ENCODE assay signal across 2 cellular contexts in genomic region chr13:20130652-20131051, GRCh38.
A peak's percentile ranks its signal among the peaks of the same experiment; 100 is the strongest.
TF ChIP-seq lines count a peak whose summit lies in the region.

No MANE protein-coding gene starts in this region.

TF ChIP-seq in HEK293, 187 proteins besides CTCF, POLR2A, EP300 and RAD21 (continued from another document and continues in another):
- peak; percentile 8 for TF ChIP-seq ZBTB26 (tag by site-specific recombination; optimal IDR thresholded peaks at IDR 0.05)
- no peak for TF ChIP-seq ZIC2 (tag by site-specific recombination; IDR thresholded peaks at IDR 0.05)
- no peak for TF ChIP-seq IKZF3 (tag by site-specific recombination; IDR thresholded peaks at IDR 0.05)
- TF ChIP-seq ZNF747 (tag by site-specific recombination; IDR thresholded peaks at IDR 0.05): no peak
- TF ChIP-seq TSHZ1 (tag by site-specific recombination; IDR thresholded peaks at IDR 0.05; ENCODE audit: borderline replicate concordance): no peak
- peak; percentile 40; the same call in 1 of the 2 replicates for TF ChIP-seq ZFHX2 (tag by site-specific recombination; conservative IDR thresholded peaks at IDR 0.05)
- no peak for TF ChIP-seq ZNF645 (tag by site-specific recombination; IDR thresholded peaks at IDR 0.05)
- no peak for TF ChIP-seq ZNF174 (tag by site-specific recombination; IDR thresholded peaks at IDR 0.05)
- no peak for TF ChIP-seq ZNF600 (tag by site-specific recombination; IDR thresholded peaks at IDR 0.05)
- peak; percentile 50; the same call in 1 of the 2 replicates for TF ChIP-seq ZSCAN5A (tag by site-specific recombination; IDR thresholded peaks at IDR 0.05)
- no peak for TF ChIP-seq ZNF785 (tag by site-specific recombination; IDR thresholded peaks at IDR 0.05)
- no peak for TF ChIP-seq BCL6B (tag by site-specific recombination; IDR thresholded peaks at IDR 0.05)

TF ChIP-seq in H1, 55 proteins besides CTCF, POLR2A, EP300 and RAD21 (continued from another document):
- no peak for TF ChIP-seq CREB1 (IDR thresholded peaks at IDR 0.05)
- no peak for TF ChIP-seq CHD7 (IDR thresholded peaks at IDR 0.05; ENCODE audit: insufficient replicate concordance, low read length)
- TF ChIP-seq E2F6 (IDR thresholded peaks at IDR 0.05): no peak
- no peak for TF ChIP-seq CHD2 (IDR thresholded peaks at IDR 0.05; ENCODE audit: low read length)
- no peak for TF ChIP-seq TAF1 (IDR thresholded peaks at IDR 0.05; ENCODE audit: low read depth, low read length)
